In genomic region chr7:26603631-26604030, GRCh38 we compare ENCODE assay signal across 13 cellular contexts.
DNase-seq lines count a peak whose midpoint lies in the region; ATAC-seq and TF ChIP-seq lines count a peak whose summit lies in the region.
"Had no signal": no experiment of that assay in that cellular context is flagged by ENCODE, and none has a peak within 500 bp of the region (broad histone marks: within the 10 kb centered on the region; RNA-seq: fewer than 3 reads in every experiment).

No MANE protein-coding gene starts in this region.

- in situ Hi-C loops in Caki2 (cut with HindIII; ENCODE audit: low pct_unique_long_range_greater_than_20kb, low sequenced_read_pairs): no loop called here

- no peak for TF ChIP-seq CTCF in GM10248 (IDR thresholded peaks at IDR 0.05; ENCODE audit: control extremely low read depth, extremely low read depth, low read depth, missing control alignments)

- POLR2A ChIA-PET in GM10248 (lab: Yijun Ruan, JAX): no interaction called here

- intact Hi-C loops in Right ventricle myocardium superior (cut with DNase I): no loop called here

- peak; percentile 93 for DNase-seq in Caki2 (ENCODE audit: low read depth)
- peak; percentile 96 for DNase-seq in HT1080 (ENCODE audit: low read depth)
- peak; percentile 72 for DNase-seq in SW480 (ENCODE audit: low spot score)
- DNase-seq in iris pigment epithelial cell (ENCODE audit: low read depth): peak; percentile 5
- DNase-seq in activated T-cell treated with anti-CD3 and anti-CD28 coated beads, Interleukin-2, amount 50 U/mL, for 48 hours: no peak
- DNase-seq in Right ventricle myocardium superior: no peak
- no peak for DNase-seq in GM10248 (ENCODE audit: extremely low spot score)
- DNase-seq: activated CD4-positive, CD25-positive, alpha-beta regulatory T cell; activated T-cell treated with anti-CD3 and anti-CD28 coated beads for 4 hours; NCI-H1092; NK-92 treated with Interleukin-12 subunit alpha and Interleukin-12 subunit beta, amount 100 ng/mL, for 24 hours had no signal

- ATAC-seq in Right ventricle myocardium superior (ENCODE audit: poor library complexity): no peak
- no peak for ATAC-seq in GM18868 (IDR thresholded peaks at IDR 0.05; ENCODE audit: unreplicated experiment)
- ATAC-seq: stimulated activated effector memory CD8-positive, alpha-beta T cell treated with anti-CD3 and anti-CD28 coated beads, Interleukin-12 subunit alpha, Interleukin-12 subunit beta, amount 100 ng/mL, for 72 hours had no signal

- CTCF ChIA-PET in GM10248 (lab: Yijun Ruan, JAX): interaction anchor here (1.3 kb wide), 1 partner anchor 10 kb away, joined by 5 read pairs; no protein-coding TSS in a partner anchor

Comparison
In these comparisons a context has a peak if more than half of its experiments do, and no peak if none do; other contexts are left out.
1. DNase-seq: peak in Caki2 (single experiment), HT1080 (single experiment), SW480 (single experiment) and iris pigment epithelial cell (single experiment); none in activated T-cell treated with anti-CD3 and anti-CD28 coated beads, Interleukin-2, amount 50 U/mL, for 48 hours (0 of 2), Right ventricle myocardium superior (single experiment) and GM10248 (single experiment).